14 cellular contexts compared by ENCODE assay signal in genomic region chr5:171432581-171433351, GRCh38. TPM values are rescaled to one million over a fixed set of nuclear protein-coding genes. Genes with fewer than 3 reads are reported as not detected.
DNase-seq lines count a peak whose midpoint lies in the region; ATAC-seq, FAIRE-seq and TF ChIP-seq lines count a peak whose summit lies in the region.
"Had no signal": no experiment of that assay in that cellular context is flagged by ENCODE, and none has a peak within 500 bp of the region (broad histone marks: within the 10 kb centered on the region; RNA-seq: fewer than 3 reads in every experiment).

No MANE protein-coding gene starts in this region.

- no peak overlapping the region for H3K4me3 ChIP-seq in HUES64 (ENCODE audit: low read length)
- H3K4me3 ChIP-seq in HepG2 (replicated peaks in 1 of 3; ENCODE audit: insufficient read depth in 1 of 3, low read depth in 2 of 3, low read length in 3 of 3): no peak overlapping the region
- H3K4me3 ChIP-seq in uterus: no peak overlapping the region

- no peaks in the 10 kb centered on the region for H3K9me3 Mint-ChIP-seq in activated T-helper 17 cell treated with anti-CD3 and anti-CD28 coated beads, Interleukin-2, amount 50 U/mL, for 72 hours
- no peaks in the 10 kb centered on the region for H3K9me3 Mint-ChIP-seq in activated T-cell treated with anti-CD3 and anti-CD28 coated beads, Interleukin-2, amount 50 U/mL, for 24 hours
- H3K9me3 Mint-ChIP-seq: CD4-positive, alpha-beta memory T cell; H9 had no signal

- ATAC-seq in activated T-helper 17 cell treated with anti-CD3 and anti-CD28 coated beads, Interleukin-2, amount 50 U/mL, for 72 hours (replicated peaks): no peak
- no peak for ATAC-seq in HepG2

- CTCF ChIA-PET in HepG2 (lab: Yijun Ruan, JAX; ENCODE audit: low intra/inter-chr PET ratio, low total read pairs): no interaction called here

- no peak for FAIRE-seq in HepG2 (lab: Jason Lieb, UNC)
- FAIRE-seq: D721Med had no signal

- TF ChIP-seq CTCF in HepG2 (CRISPR knock-in tag; IDR thresholded peaks at IDR 0.05) (no peak), uterus (IDR thresholded peaks at IDR 0.05) (no peak)

- no peak for TF ChIP-seq RAD21 in HepG2 (CRISPR knock-in tag; IDR thresholded peaks at IDR 0.05)

- no peaks in the 10 kb centered on the region for H3K79me2 ChIP-seq in HepG2 (ENCODE audit: insufficient read depth, low read length)

- H3K4me3 Mint-ChIP-seq in activated T-helper 17 cell treated with anti-CD3 and anti-CD28 coated beads, Interleukin-2, amount 50 U/mL, for 72 hours: no peak overlapping the region
- H3K4me3 Mint-ChIP-seq in activated T-cell treated with anti-CD3 and anti-CD28 coated beads, Interleukin-2, amount 50 U/mL, for 24 hours: no peak overlapping the region
- H3K4me3 Mint-ChIP-seq: CD4-positive, alpha-beta memory T cell; H9 had no signal

- POLR2A ChIA-PET in HepG2 (lab: Yijun Ruan, JAX): no interaction called here

- no peak for TF ChIP-seq POLR2A in HepG2 (IDR thresholded peaks at IDR 0.05; ENCODE audit: insufficient read depth in 1 of 2, low read depth in 2 of 2, low read length in 2 of 2)
- no peak for TF ChIP-seq POLR2A in uterus (IDR thresholded peaks at IDR 0.05)

- in situ Hi-C loops in HepG2 (cut with HindIII; ENCODE audit: extremely low pct_ligation_motif_present, low pct_unique_long_range_greater_than_20kb): no loop called here

- H3K27me3 ChIP-seq in HUES64 (ENCODE audit: insufficient read depth, low read length): no peaks in the 10 kb centered on the region
- H3K27me3 ChIP-seq in HepG2 (ENCODE audit: control insufficient read depth in 1 of 2, insufficient read depth in 2 of 2, low read length in 2 of 2): peaks cover 0 to 2% of the 10 kb centered on the region in 2 experiments; a peak in 2 of 5 replicates
- H3K27me3 ChIP-seq in uterus: no peaks in the 10 kb centered on the region

- DNase-seq in HepG2 (ENCODE audit: low spot score) (no peak), posterior vena cava (ENCODE audit: low spot score) (peak; percentile 68), uterus (no peak), T-helper 2 cell (no peak)
- no peak for DNase-seq in activated T-cell treated with anti-CD3 and anti-CD28 coated beads, Interleukin-2, amount 50 U/mL, for 24 hours
- DNase-seq: CD4-positive, alpha-beta memory T cell; DMS79; H9; NCI-H187; NCI-H69 had no signal

- no peak for TF ChIP-seq EP300 in HepG2 (IDR thresholded peaks at IDR 0.05; ENCODE audit: low read depth in 2 of 2, low read length in 2 of 2)
- no peak for TF ChIP-seq EP300 in HepG2 (CRISPR knock-in tag; IDR thresholded peaks at IDR 0.05; ENCODE audit: borderline replicate concordance)

- H3K27ac Mint-ChIP-seq in activated T-helper 17 cell treated with anti-CD3 and anti-CD28 coated beads, Interleukin-2, amount 50 U/mL, for 72 hours: peak overlapping the region; percentile 59
- no peak overlapping the region for H3K27ac Mint-ChIP-seq in activated T-cell treated with anti-CD3 and anti-CD28 coated beads, Interleukin-2, amount 50 U/mL, for 24 hours
- H3K27ac Mint-ChIP-seq: CD4-positive, alpha-beta memory T cell; H9 had no signal

- H3K36me3 Mint-ChIP-seq in activated T-helper 17 cell treated with anti-CD3 and anti-CD28 coated beads, Interleukin-2, amount 50 U/mL, for 72 hours (ENCODE audit: low read depth): no peaks in the 10 kb centered on the region
- no peaks in the 10 kb centered on the region for H3K36me3 Mint-ChIP-seq in activated T-cell treated with anti-CD3 and anti-CD28 coated beads, Interleukin-2, amount 50 U/mL, for 24 hours (ENCODE audit: low read depth)
- H3K36me3 Mint-ChIP-seq: CD4-positive, alpha-beta memory T cell had no signal

- H3K27ac ChIP-seq in HUES64 (ENCODE audit: low read depth, low read length) (peak overlapping the region; percentile 19; the same call in 1 of the 2 replicates), HepG2 (ENCODE audit: extremely low read length, insufficient read depth, low read length) (no peak overlapping the region), uterus (no peak overlapping the region)

- WGBS in HUES64: 87% methylated on average over 16 of the region's 16 CpGs
- WGBS in HepG2 (ENCODE audit: low lambda C conversion rate): 38% methylated on average over 5 of the region's 16 CpGs

- H3K27me3 Mint-ChIP-seq in activated T-helper 17 cell treated with anti-CD3 and anti-CD28 coated beads, Interleukin-2, amount 50 U/mL, for 72 hours: no peaks in the 10 kb centered on the region
- no peaks in the 10 kb centered on the region for H3K27me3 Mint-ChIP-seq in activated T-cell treated with anti-CD3 and anti-CD28 coated beads, Interleukin-2, amount 50 U/mL, for 24 hours
- H3K27me3 Mint-ChIP-seq: CD4-positive, alpha-beta memory T cell had no signal

- no TSS peak for BruUV-seq in HepG2 (replicated peaks; lab: Mats Ljungman, UMichigan)

- peak overlapping the region; percentile 7; the same call in 1 of the 2 replicates for H3K4me2 ChIP-seq in HepG2 (ENCODE audit: low read depth, low read length)

- no peaks in the 10 kb centered on the region for H3K4me1 Mint-ChIP-seq in activated T-helper 17 cell treated with anti-CD3 and anti-CD28 coated beads, Interleukin-2, amount 50 U/mL, for 72 hours
- H3K4me1 Mint-ChIP-seq in activated T-cell treated with anti-CD3 and anti-CD28 coated beads, Interleukin-2, amount 50 U/mL, for 24 hours (ENCODE audit: low read depth): no peaks in the 10 kb centered on the region
- H3K4me1 Mint-ChIP-seq: CD4-positive, alpha-beta memory T cell had no signal

- no peaks in the 10 kb centered on the region for H4K20me1 ChIP-seq in HepG2 (ENCODE audit: insufficient read depth, low read length)

- no peak overlapping the region for H3K9ac ChIP-seq in HUES64 (ENCODE audit: low read depth, low read length)
- H3K9ac ChIP-seq in HepG2 (ENCODE audit: insufficient read depth, low read depth, low read length): no peak overlapping the region

- H2AFZ ChIP-seq in HepG2 (ENCODE audit: low read length): no peak overlapping the region

- H3K4me1 ChIP-seq in HUES64 (ENCODE audit: insufficient read depth, low read length): 0 out of 2 replicates have a peak, but pooled peaks cover 4% of the 10 kb centered on the region
- peaks cover 26% of the 10 kb centered on the region for H3K4me1 ChIP-seq in HepG2 (ENCODE audit: insufficient read depth, low read length)
- no peaks in the 10 kb centered on the region for H3K4me1 ChIP-seq in uterus

- H3K9me3 ChIP-seq in HUES64 (ENCODE audit: insufficient read depth, low read depth, low read length): no peaks in the 10 kb centered on the region
- no peaks in the 10 kb centered on the region for H3K9me3 ChIP-seq in HepG2 (ENCODE audit: low read length)
- H3K9me3 ChIP-seq in uterus: no peaks in the 10 kb centered on the region

- no peaks in the 10 kb centered on the region for H3K36me3 ChIP-seq in HUES64 (ENCODE audit: insufficient read depth, low read length)
- H3K36me3 ChIP-seq in HepG2 (replicated peaks in 1 of 2; ENCODE audit: control insufficient read depth in 1 of 2, insufficient read depth in 2 of 2, low read length in 2 of 2): no peaks in the 10 kb centered on the region
- H3K36me3 ChIP-seq in uterus: no peaks in the 10 kb centered on the region

- intact Hi-C loops in HepG2 (cut with micrococcal nuclease; ENCODE audit: unreplicated experiment): no loop called here
- intact Hi-C loops in posterior vena cava (cut with DNase I): no loop called here
- intact Hi-C loops in uterus (cut with DNase I; ENCODE audit: low total_unique reads): no loop called here

RNA-seq across cellular contexts. Expression of gene FGF18, which starts 13.3 kb away (rescaled TPM):
- 1.5 TPM for polyA plus RNA-seq in HUES64 (2013, experiment 1 of 2)
- polyA plus RNA-seq in HUES64 (2013, experiment 2 of 2): 2.9 TPM
- total RNA-seq in activated T-helper 17 cell treated with anti-CD3 and anti-CD28 coated beads, Interleukin-2, amount 50 U/mL, for 72 hours: under 1 TPM; 0.19 to 0.21 TPM
- not detected in 2 replicates for total RNA-seq in HepG2 (2016; rRNA removed; fragmentation: Illumina TruSeq; extraction: Trizol)
- total RNA-seq in HepG2 (2016; cell fraction: cytosol; rRNA removed; fragmentation: Illumina TruSeq; extraction: Trizol; ENCODE audit: low read depth): not detected in 2 replicates
- total RNA-seq in HepG2 (2016; cell fraction: insoluble cytoplasmic fraction; rRNA removed; fragmentation: Illumina TruSeq; extraction: Trizol): not detected in 2 replicates
- not detected in 2 replicates for total RNA-seq in HepG2 (2016; cell fraction: membrane; rRNA removed; fragmentation: Illumina TruSeq; extraction: Trizol)
- total RNA-seq in HepG2 (2016; cell fraction: nucleus; rRNA removed; fragmentation: Illumina TruSeq; extraction: Trizol): not detected in 2 replicates
- polyA plus RNA-seq in HepG2 (2011; rRNA removed): 0.04 TPM in 1 of 2 replicates, not detected in the other
- not detected in 2 replicates for polyA plus RNA-seq in HepG2 (2011; cell fraction: cytosol; rRNA removed)
- polyA plus RNA-seq in HepG2 (2011; cell fraction: nucleus; rRNA removed): 0.05 and 0.24 TPM in 2 replicates
- 0.08 TPM in 1 of 2 replicates, not detected in the other for polyA plus RNA-seq in HepG2 (2012)
- polyA plus RNA-seq in HepG2 (2016; cell fraction: cytosol; fragmentation: Illumina TruSeq; extraction: Trizol; ENCODE audit: low read depth): 0.06 TPM in 1 of 2 replicates, not detected in the other
- polyA plus RNA-seq in HepG2 (2016; cell fraction: insoluble cytoplasmic fraction; fragmentation: Illumina TruSeq; extraction: Trizol; ENCODE audit: low read depth): not detected in 2 replicates
- polyA plus RNA-seq in HepG2 (2016; cell fraction: membrane; fragmentation: Illumina TruSeq; extraction: Trizol; ENCODE audit: low read depth): 0.09 TPM in 1 of 2 replicates, not detected in the other
- polyA plus RNA-seq in HepG2 (2016; cell fraction: nucleus; fragmentation: Illumina TruSeq; extraction: Trizol; ENCODE audit: insufficient read depth, low read depth): not detected in 2 replicates
- not detected in 2 replicates for polyA minus RNA-seq in HepG2 (2011; rRNA and poly(A)+ RNA removed; ENCODE audit: low replicate concordance)
- not detected in 2 replicates for polyA minus RNA-seq in HepG2 (2011; cell fraction: cytosol; rRNA and poly(A)+ RNA removed)
- not detected in 2 replicates for polyA minus RNA-seq in HepG2 (2011; cell fraction: nucleus; rRNA and poly(A)+ RNA removed)
- 10 to 100 TPM in 1 of 2 donors, 1 to 10 TPM in 1; 6.6 to 11.5 TPM for total RNA-seq in posterior vena cava
- total RNA-seq in uterus: 1 to 10 TPM in 2 of 4 donors, not detected in 2; 1.4 to 3.0 TPM
- polyA plus RNA-seq: BJ had no signal

RNA-seq across cellular contexts. Expression of gene NPM1, which starts 45.1 kb away (rescaled TPM):
- polyA plus RNA-seq in HUES64 (2013, experiment 1 of 2): 3,673 TPM
- 3,820 TPM for polyA plus RNA-seq in HUES64 (2013, experiment 2 of 2)
- total RNA-seq in activated T-helper 17 cell treated with anti-CD3 and anti-CD28 coated beads, Interleukin-2, amount 50 U/mL, for 72 hours: 1,000 to 10,000 TPM; 1,980 to 2,963 TPM
- 3,353 and 5,553 TPM in 2 replicates for total RNA-seq in HepG2 (2016; rRNA removed; fragmentation: Illumina TruSeq; extraction: Trizol)
- total RNA-seq in HepG2 (2016; cell fraction: cytosol; rRNA removed; fragmentation: Illumina TruSeq; extraction: Trizol; ENCODE audit: low read depth): 762 and 941 TPM in 2 replicates
- total RNA-seq in HepG2 (2016; cell fraction: insoluble cytoplasmic fraction; rRNA removed; fragmentation: Illumina TruSeq; extraction: Trizol): 3,423 and 5,528 TPM in 2 replicates
- total RNA-seq in HepG2 (2016; cell fraction: membrane; rRNA removed; fragmentation: Illumina TruSeq; extraction: Trizol): 1,613 and 2,053 TPM in 2 replicates
- total RNA-seq in HepG2 (2016; cell fraction: nucleus; rRNA removed; fragmentation: Illumina TruSeq; extraction: Trizol): 1,233 and 1,301 TPM in 2 replicates
- 1,684 and 2,047 TPM in 2 replicates for polyA plus RNA-seq in HepG2 (2011; rRNA removed)
- 2,726 and 4,334 TPM in 2 replicates for polyA plus RNA-seq in HepG2 (2011; cell fraction: cytosol; rRNA removed)
- 901 and 998 TPM in 2 replicates for polyA plus RNA-seq in HepG2 (2011; cell fraction: nucleus; rRNA removed)
- polyA plus RNA-seq in HepG2 (2012): 3,095 and 3,791 TPM in 2 replicates
- 990 and 1,054 TPM in 2 replicates for polyA plus RNA-seq in HepG2 (2016; cell fraction: cytosol; fragmentation: Illumina TruSeq; extraction: Trizol; ENCODE audit: low read depth)
- 5,889 and 6,211 TPM in 2 replicates for polyA plus RNA-seq in HepG2 (2016; cell fraction: insoluble cytoplasmic fraction; fragmentation: Illumina TruSeq; extraction: Trizol; ENCODE audit: low read depth)
- 1,669 and 1,931 TPM in 2 replicates for polyA plus RNA-seq in HepG2 (2016; cell fraction: membrane; fragmentation: Illumina TruSeq; extraction: Trizol; ENCODE audit: low read depth)
- 1,818 and 1,822 TPM in 2 replicates for polyA plus RNA-seq in HepG2 (2016; cell fraction: nucleus; fragmentation: Illumina TruSeq; extraction: Trizol; ENCODE audit: insufficient read depth, low read depth)
- 1,398 and 1,793 TPM in 2 replicates for polyA minus RNA-seq in HepG2 (2011; rRNA and poly(A)+ RNA removed; ENCODE audit: low replicate concordance)
- 3,161 and 4,136 TPM in 2 replicates for polyA minus RNA-seq in HepG2 (2011; cell fraction: cytosol; rRNA and poly(A)+ RNA removed)
- 529 and 590 TPM in 2 replicates for polyA minus RNA-seq in HepG2 (2011; cell fraction: nucleus; rRNA and poly(A)+ RNA removed)
- total RNA-seq in posterior vena cava: 100 to 1,000 TPM; 500 to 508 TPM
- over 10,000 TPM in 1 of 4 donors, 1,000 to 10,000 TPM in 3; 1,265 to 21,851 (median 1,493) TPM for total RNA-seq in uterus
